In genomic region chr2:201275069-201275468, GRCh38 we compare ENCODE assay signal across 18 cellular contexts. TPM values are rescaled to one million over a fixed set of nuclear protein-coding genes. Genes with fewer than 3 reads are reported as not detected.
DNase-seq lines count a peak whose midpoint lies in the region; ATAC-seq and TF ChIP-seq lines count a peak whose summit lies in the region.
"Had no signal": no experiment of that assay in that cellular context is flagged by ENCODE, and none has a peak within 500 bp of the region (broad histone marks: within the 10 kb centered on the region; RNA-seq: fewer than 3 reads in every experiment).

No MANE protein-coding gene starts in this region.

- DNase-seq in activated T-cell treated with anti-CD3 and anti-CD28 coated beads, Interleukin-2, amount 50 U/mL, for 72 hours = no peak
- DNase-seq in activated T-cell treated with anti-CD3 and anti-CD28 coated beads, Interleukin-2, amount 50 U/mL, for 48 hours = no peak
- no peak for DNase-seq in CD8-positive, alpha-beta T cell
- no peak for DNase-seq in activated naive CD8-positive, alpha-beta T cell treated with anti-CD3 and anti-CD28 coated beads for 36 hours
- DNase-seq: ACHN, EL, H7, IMR-90, Kasumi-1, NCI-H1105 treated with DMSO at 0.1 percent for 48 hours, NCI-H1930, NCI-H2171, NCI-H446 treated with DMSO at 0.1 percent for 48 hours, NCI-H774 had no signal

- peaks cover 25% of the 10 kb centered on the region for H3K4me1 ChIP-seq in CD8-positive, alpha-beta T cell (ENCODE audit: insufficient read depth, low read length)
- H3K4me1 ChIP-seq in neutrophil (ENCODE audit: control insufficient read depth in 1 of 2, insufficient read depth in 1 of 2, low read depth in 1 of 2, low read length in 1 of 2) = peaks cover 24 to 35% of the 10 kb centered on the region in 2 experiments

- H3K36me3 ChIP-seq in CD8-positive, alpha-beta T cell (ENCODE audit: insufficient read depth, low read length) = peaks cover 69% of the 10 kb centered on the region
- H3K36me3 ChIP-seq in neutrophil = peaks cover 99% of the 10 kb centered on the region

- no peaks in the 10 kb centered on the region for H3K27me3 ChIP-seq in CD8-positive, alpha-beta T cell (ENCODE audit: insufficient read depth, low read length)
- no peaks in the 10 kb centered on the region for H3K27me3 ChIP-seq in neutrophil

- peaks cover 55% of the 10 kb centered on the region for H3K4me1 Mint-ChIP-seq in activated T-cell treated with anti-CD3 and anti-CD28 coated beads, Interleukin-2, amount 50 U/mL, for 72 hours (ENCODE audit: low read depth)
- H3K4me1 Mint-ChIP-seq in CD8-positive, alpha-beta T cell (ENCODE audit: low read depth) = peaks cover 55% of the 10 kb centered on the region
- H3K4me1 Mint-ChIP-seq in activated naive CD8-positive, alpha-beta T cell treated with anti-CD3 and anti-CD28 coated beads for 36 hours = peaks cover 44% of the 10 kb centered on the region

- POLR2A ChIA-PET in CD8-positive, alpha-beta T cell (lab: Charles Lee) = interaction anchor here (0.7 to 1.4 kb wide), 2 partner anchors 33 to 38 kb away, joined by 3 read pairs; no protein-coding TSS in a partner anchor

- H3K27ac Mint-ChIP-seq in activated T-cell treated with anti-CD3 and anti-CD28 coated beads, Interleukin-2, amount 50 U/mL, for 72 hours = peak overlapping the region; percentile 66
- peak overlapping the region; percentile 56 for H3K27ac Mint-ChIP-seq in CD8-positive, alpha-beta T cell
- peak overlapping the region; percentile 69 for H3K27ac Mint-ChIP-seq in activated naive CD8-positive, alpha-beta T cell treated with anti-CD3 and anti-CD28 coated beads for 36 hours

- intact Hi-C loops in CD8-positive, alpha-beta T cell (cut with DNase I, micrococcal nuclease) = loop anchor here (1.0 to 5.0 kb wide), 2 partner anchors 37 to 87 kb away; no protein-coding TSS in a partner anchor

- H3K4me3 Mint-ChIP-seq in activated T-cell treated with anti-CD3 and anti-CD28 coated beads, Interleukin-2, amount 50 U/mL, for 72 hours = no peak overlapping the region
- no peak overlapping the region for H3K4me3 Mint-ChIP-seq in CD8-positive, alpha-beta T cell
- H3K4me3 Mint-ChIP-seq in activated naive CD8-positive, alpha-beta T cell treated with anti-CD3 and anti-CD28 coated beads for 36 hours = no peak overlapping the region

- CTCF ChIA-PET in CD8-positive, alpha-beta T cell (lab: Charles Lee) = interaction anchor here (0.9 to 8.3 kb wide), 4 partner anchors 14 to 88 kb away, joined by 3 to 49 read pairs (median 13); partner anchors contain the start of gene CASP8

- H3K4me3 ChIP-seq in CD8-positive, alpha-beta T cell (ENCODE audit: low read depth, low read length) = no peak overlapping the region
- no peak overlapping the region for H3K4me3 ChIP-seq in neutrophil (ENCODE audit: low read depth in 1 of 2, low read length in 1 of 2)

- H3K36me3 Mint-ChIP-seq in activated T-cell treated with anti-CD3 and anti-CD28 coated beads, Interleukin-2, amount 50 U/mL, for 72 hours (ENCODE audit: insufficient read depth in 2 of 2) = peaks cover 16 to 50% of the 10 kb centered on the region in 2 donors
- peaks cover 88% of the 10 kb centered on the region for H3K36me3 Mint-ChIP-seq in CD8-positive, alpha-beta T cell
- H3K36me3 Mint-ChIP-seq in activated naive CD8-positive, alpha-beta T cell treated with anti-CD3 and anti-CD28 coated beads for 36 hours = peaks cover 54% of the 10 kb centered on the region

- H3K27ac ChIP-seq in CD8-positive, alpha-beta T cell (ENCODE audit: low read depth, low read length) = no peak overlapping the region
- H3K27ac ChIP-seq in neutrophil = peak overlapping the region; percentile 36

- H3K9me3 ChIP-seq in CD8-positive, alpha-beta T cell (ENCODE audit: low read length) = no peaks in the 10 kb centered on the region
- no peaks in the 10 kb centered on the region for H3K9me3 ChIP-seq in neutrophil

- ATAC-seq in activated T-cell treated with anti-CD3 and anti-CD28 coated beads, Interleukin-2, amount 50 U/mL, for 72 hours (replicated peaks in 1 of 2) = no peak
- ATAC-seq in CD8-positive, alpha-beta T cell = no peak
- no peak for ATAC-seq in HG03469 (IDR thresholded peaks at IDR 0.05; ENCODE audit: unreplicated experiment)
- no peak for ATAC-seq in HG02642 (IDR thresholded peaks at IDR 0.05; ENCODE audit: poor library complexity, unreplicated experiment)
- ATAC-seq: Right ventricle myocardium inferior had no signal

- TF ChIP-seq CTCF in CD8-positive, alpha-beta T cell (IDR thresholded peaks at IDR 0.05) = no peak
- TF ChIP-seq CTCF in neutrophil (IDR thresholded peaks at IDR 0.05) = no peak

- H3K9me3 Mint-ChIP-seq in activated T-cell treated with anti-CD3 and anti-CD28 coated beads, Interleukin-2, amount 50 U/mL, for 72 hours = no peaks in the 10 kb centered on the region
- no peaks in the 10 kb centered on the region for H3K9me3 Mint-ChIP-seq in CD8-positive, alpha-beta T cell
- no peaks in the 10 kb centered on the region for H3K9me3 Mint-ChIP-seq in activated naive CD8-positive, alpha-beta T cell treated with anti-CD3 and anti-CD28 coated beads for 36 hours

- H3K27me3 Mint-ChIP-seq in activated T-cell treated with anti-CD3 and anti-CD28 coated beads, Interleukin-2, amount 50 U/mL, for 72 hours (ENCODE audit: low read depth) = no peaks in the 10 kb centered on the region
- no peaks in the 10 kb centered on the region for H3K27me3 Mint-ChIP-seq in CD8-positive, alpha-beta T cell (ENCODE audit: low read depth)
- no peaks in the 10 kb centered on the region for H3K27me3 Mint-ChIP-seq in activated naive CD8-positive, alpha-beta T cell treated with anti-CD3 and anti-CD28 coated beads for 36 hours

RNA-seq across cellular contexts. Expression of gene CASP8, which starts 14.7 kb away (rescaled TPM):
- 10 to 100 TPM; 45.0 to 78.7 TPM for total RNA-seq in activated T-cell treated with anti-CD3 and anti-CD28 coated beads, Interleukin-2, amount 50 U/mL, for 72 hours
- total RNA-seq in CD8-positive, alpha-beta T cell = 100 to 1,000 TPM; 153 to 155 TPM
- 10 to 100 TPM; 36.2 to 37.9 TPM for total RNA-seq in activated naive CD8-positive, alpha-beta T cell treated with anti-CD3 and anti-CD28 coated beads for 36 hours
